In the genomic region with DNA sequence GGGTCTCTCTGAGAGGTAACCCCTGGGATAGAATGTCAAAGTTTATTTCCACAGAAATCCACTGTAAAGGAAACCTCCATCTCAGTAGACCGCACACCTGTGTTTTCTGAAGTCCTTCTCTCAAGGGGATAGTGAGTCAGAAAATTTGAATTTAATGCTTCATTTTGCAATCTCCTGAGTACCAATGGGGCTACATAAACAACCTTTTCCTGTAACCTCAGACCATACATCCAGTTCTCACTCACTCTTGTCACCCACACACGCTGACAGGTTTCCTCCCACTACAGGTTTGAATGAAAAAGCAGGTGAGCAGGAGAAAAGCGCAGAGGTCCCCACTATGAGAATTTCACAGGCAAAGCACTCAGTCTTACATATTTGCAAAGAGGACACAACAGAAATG, we compare ENCODE assay signal across 21 cellular contexts.
DNase-seq lines count a peak whose midpoint lies in the region; ATAC-seq and TF ChIP-seq lines count a peak whose summit lies in the region.
"Had no signal": no experiment of that assay in that cellular context is flagged by ENCODE, and none has a peak within 500 bp of the region (broad histone marks: within the 10 kb centered on the region; RNA-seq: fewer than 3 reads in every experiment).

No MANE protein-coding gene starts in this region.

- no peak overlapping the region for H3K27ac Mint-ChIP-seq in activated T-cell treated with anti-CD3 and anti-CD28 coated beads, Interleukin-2, amount 50 U/mL, for 72 hours
- no peak overlapping the region for H3K27ac Mint-ChIP-seq in stimulated activated effector memory CD8-positive, alpha-beta T cell treated with anti-CD3 and anti-CD28 coated beads, Interleukin-12 subunit alpha, Interleukin-12 subunit beta, amount 100 ng/mL, for 72 hours
- H3K27ac Mint-ChIP-seq: CD4-positive, CD25-positive, alpha-beta regulatory T cell; CD8-positive, alpha-beta memory T cell; IgD-negative memory B cell had no signal

- H3K4me1 ChIP-seq in mammary epithelial cell (ENCODE audit: insufficient read depth, low read length) = no peaks in the 10 kb centered on the region
- H3K4me1 ChIP-seq: BE2C had no signal

- no peaks in the 10 kb centered on the region for H3K9me3 ChIP-seq in mammary epithelial cell (replicated peaks; ENCODE audit: insufficient read depth, low read length)

- H3K27me3 ChIP-seq in mammary epithelial cell (ENCODE audit: insufficient read depth, low read length) (no peaks in the 10 kb centered on the region), H7 (ENCODE audit: control insufficient read depth, insufficient read depth, low read length) (no peaks in the 10 kb centered on the region)
- H3K27me3 ChIP-seq: BE2C had no signal

- H3K9ac ChIP-seq in mammary epithelial cell (ENCODE audit: insufficient read depth, low read length) = no peak overlapping the region

- no peak for TF ChIP-seq CTCF in mammary epithelial cell (conservative IDR thresholded peaks at IDR 0.05 in 1 of 2, IDR thresholded peaks at IDR 0.05 in 1 of 2; ENCODE audit: extremely low read depth in 1 of 2, insufficient read depth in 1 of 2, low read depth in 1 of 2, low read length in 2 of 2)

- 63% methylated on average over 3 of the region's 3 CpGs for WGBS in mammary epithelial cell (ENCODE audit: low coverage, missing lambda C conversion rate)

- H3K9me3 Mint-ChIP-seq in activated T-cell treated with anti-CD3 and anti-CD28 coated beads, Interleukin-2, amount 50 U/mL, for 72 hours = peaks cover 0 to 5% of the 10 kb centered on the region in 2 donors
- H3K9me3 Mint-ChIP-seq in activated T-cell treated with anti-CD3 and anti-CD28 coated beads, Interleukin-2, amount 50 U/mL, for 4 hours = no peaks in the 10 kb centered on the region
- no peaks in the 10 kb centered on the region for H3K9me3 Mint-ChIP-seq in stimulated activated effector memory CD8-positive, alpha-beta T cell treated with anti-CD3 and anti-CD28 coated beads, Interleukin-12 subunit alpha, Interleukin-12 subunit beta, amount 100 ng/mL, for 72 hours

- no peak overlapping the region for H2AFZ ChIP-seq in mammary epithelial cell (ENCODE audit: low read depth, low read length)

- CTCF ChIA-PET in mammary epithelial cell (lab: Charles Lee; ENCODE audit: low non-redundant PET) = no interaction called here

- H3K36me3 Mint-ChIP-seq in activated T-cell treated with anti-CD3 and anti-CD28 coated beads, Interleukin-2, amount 50 U/mL, for 72 hours (ENCODE audit: insufficient read depth in 2 of 2) = peaks cover 0 to 2% of the 10 kb centered on the region in 2 donors
- no peaks in the 10 kb centered on the region for H3K36me3 Mint-ChIP-seq in activated T-cell treated with anti-CD3 and anti-CD28 coated beads, Interleukin-2, amount 50 U/mL, for 4 hours (ENCODE audit: insufficient read depth)
- no peaks in the 10 kb centered on the region for H3K36me3 Mint-ChIP-seq in stimulated activated effector memory CD8-positive, alpha-beta T cell treated with anti-CD3 and anti-CD28 coated beads, Interleukin-12 subunit alpha, Interleukin-12 subunit beta, amount 100 ng/mL, for 72 hours
- H3K36me3 Mint-ChIP-seq: CD4-positive, CD25-positive, alpha-beta regulatory T cell; IgD-negative memory B cell had no signal

- peak; percentile 65 to 71 for ATAC-seq in activated T-cell treated with anti-CD3 and anti-CD28 coated beads, Interleukin-2, amount 50 U/mL, for 72 hours (replicated peaks in 1 of 2)
- no peak for ATAC-seq in activated T-cell treated with anti-CD3 and anti-CD28 coated beads, Interleukin-2, amount 50 U/mL, for 4 hours
- peak; percentile 32 for ATAC-seq in stimulated activated effector memory CD8-positive, alpha-beta T cell treated with anti-CD3 and anti-CD28 coated beads, Interleukin-12 subunit alpha, Interleukin-12 subunit beta, amount 100 ng/mL, for 72 hours
- ATAC-seq: HepG2 had no signal

- in situ Hi-C loops in mammary epithelial cell (cut with MboI; ENCODE audit: low sequenced_read_pairs in 2 of 2) = no loop called here

- no peaks in the 10 kb centered on the region for H3K4me1 Mint-ChIP-seq in activated T-cell treated with anti-CD3 and anti-CD28 coated beads, Interleukin-2, amount 50 U/mL, for 72 hours (ENCODE audit: low read depth)
- H3K4me1 Mint-ChIP-seq in activated T-cell treated with anti-CD3 and anti-CD28 coated beads, Interleukin-2, amount 50 U/mL, for 4 hours (ENCODE audit: low read depth) = no peaks in the 10 kb centered on the region
- H3K4me1 Mint-ChIP-seq in stimulated activated effector memory CD8-positive, alpha-beta T cell treated with anti-CD3 and anti-CD28 coated beads, Interleukin-12 subunit alpha, Interleukin-12 subunit beta, amount 100 ng/mL, for 72 hours = no peaks in the 10 kb centered on the region
- H3K4me1 Mint-ChIP-seq: CD4-positive, CD25-positive, alpha-beta regulatory T cell; CD8-positive, alpha-beta memory T cell; IgD-negative memory B cell had no signal

- H3K36me3 ChIP-seq in mammary epithelial cell (ENCODE audit: insufficient read depth, low read length) (no peaks in the 10 kb centered on the region), H7 (replicated peaks; ENCODE audit: control insufficient read depth, insufficient read depth, low read length) (no peaks in the 10 kb centered on the region)
- H3K36me3 ChIP-seq: BE2C had no signal

- H3K4me3 ChIP-seq in mammary epithelial cell (replicated peaks in 1 of 3; ENCODE audit: insufficient read depth in 1 of 3, low read depth in 2 of 3, low read length in 3 of 3) = no peak overlapping the region
- H3K4me3 ChIP-seq in H7 (ENCODE audit: insufficient read depth, low read depth, low read length) = no peak overlapping the region

- H3K4me3 Mint-ChIP-seq in activated T-cell treated with anti-CD3 and anti-CD28 coated beads, Interleukin-2, amount 50 U/mL, for 72 hours = no peak overlapping the region
- no peak overlapping the region for H3K4me3 Mint-ChIP-seq in activated T-cell treated with anti-CD3 and anti-CD28 coated beads, Interleukin-2, amount 50 U/mL, for 4 hours
- no peak overlapping the region for H3K4me3 Mint-ChIP-seq in stimulated activated effector memory CD8-positive, alpha-beta T cell treated with anti-CD3 and anti-CD28 coated beads, Interleukin-12 subunit alpha, Interleukin-12 subunit beta, amount 100 ng/mL, for 72 hours
- H3K4me3 Mint-ChIP-seq: CD4-positive, CD25-positive, alpha-beta regulatory T cell; CD8-positive, alpha-beta memory T cell; H9; IgD-negative memory B cell had no signal

- peaks cover 8% of the 10 kb centered on the region for H3K27me3 Mint-ChIP-seq in activated T-cell treated with anti-CD3 and anti-CD28 coated beads, Interleukin-2, amount 50 U/mL, for 72 hours (ENCODE audit: low read depth)
- H3K27me3 Mint-ChIP-seq in activated T-cell treated with anti-CD3 and anti-CD28 coated beads, Interleukin-2, amount 50 U/mL, for 4 hours (ENCODE audit: low read depth) = peaks cover 14% of the 10 kb centered on the region
- H3K27me3 Mint-ChIP-seq: CD4-positive, CD25-positive, alpha-beta regulatory T cell; IgD-negative memory B cell had no signal

- BruUV-seq in mammary epithelial cell (replicated peaks; lab: Mats Ljungman, UMichigan) = no TSS peak

- H4K20me1 ChIP-seq in mammary epithelial cell (ENCODE audit: insufficient read depth, low read length) = no peaks in the 10 kb centered on the region

- DNase-seq in activated T-cell treated with anti-CD3 and anti-CD28 coated beads, Interleukin-2, amount 50 U/mL, for 72 hours = peak in 1 of 2 donors; percentile 3
- no peak for DNase-seq in activated T-cell treated with anti-CD3 and anti-CD28 coated beads, Interleukin-2, amount 50 U/mL, for 4 hours
- DNase-seq in mammary epithelial cell (peak; percentile 16), germinal center (ENCODE audit: low spot score) (peak; percentile 12), SHP77 (lab: John Stamatoyannopoulos, UW) (no peak), medulla oblongata (ENCODE audit: extremely low spot score) (no peak), H7 (no peak)
- DNase-seq in stimulated activated effector memory CD8-positive, alpha-beta T cell treated with anti-CD3 and anti-CD28 coated beads, Interleukin-12 subunit alpha, Interleukin-12 subunit beta, amount 100 ng/mL, for 72 hours (ENCODE audit: low spot score in 2 of 2) = no peak
- DNase-seq: ACHN; BE2C; C1 segment of cervical spinal cord; CD4-positive, CD25-positive, alpha-beta regulatory T cell; CD8-positive, alpha-beta memory T cell; COR-L47; DMS 273 treated with DMSO at 0.1 percent for 48 hours; DMS79; GDM1; GOT3; H9 had no signal

- dilution Hi-C loops in mammary epithelial cell (cut with HindIII; ENCODE audit: low sequenced_read_pairs) = no loop called here

- H3K4me2 ChIP-seq in mammary epithelial cell (ENCODE audit: insufficient read depth, low read depth, low read length) = no peak overlapping the region

- intact Hi-C loops in mammary epithelial cell (cut with micrococcal nuclease) = no loop called here

- no peak overlapping the region for H3K27ac ChIP-seq in mammary epithelial cell (ENCODE audit: insufficient read depth, low read depth, low read length)

- no peaks in the 10 kb centered on the region for H3K79me2 ChIP-seq in mammary epithelial cell (ENCODE audit: insufficient read depth, low read length)

Comparison
In these comparisons a context has a peak if more than half of its experiments do, and no peak if none do; other contexts are left out.
1. ATAC-seq: peak in activated T-cell treated with anti-CD3 and anti-CD28 coated beads, Interleukin-2, amount 50 U/mL, for 72 hours (2 of 2) and stimulated activated effector memory CD8-positive, alpha-beta T cell treated with anti-CD3 and anti-CD28 coated beads, Interleukin-12 subunit alpha, Interleukin-12 subunit beta, amount 100 ng/mL, for 72 hours (single experiment); none in activated T-cell treated with anti-CD3 and anti-CD28 coated beads, Interleukin-2, amount 50 U/mL, for 4 hours (0 of 2).
2. DNase-seq: peak in mammary epithelial cell (single experiment) and germinal center (single experiment); none in activated T-cell treated with anti-CD3 and anti-CD28 coated beads, Interleukin-2, amount 50 U/mL, for 4 hours (single experiment), stimulated activated effector memory CD8-positive, alpha-beta T cell treated with anti-CD3 and anti-CD28 coated beads, Interleukin-12 subunit alpha, Interleukin-12 subunit beta, amount 100 ng/mL, for 72 hours (0 of 2), SHP77 (0 of 2), medulla oblongata (single experiment) and H7 (single experiment).